In the genomic region with DNA sequence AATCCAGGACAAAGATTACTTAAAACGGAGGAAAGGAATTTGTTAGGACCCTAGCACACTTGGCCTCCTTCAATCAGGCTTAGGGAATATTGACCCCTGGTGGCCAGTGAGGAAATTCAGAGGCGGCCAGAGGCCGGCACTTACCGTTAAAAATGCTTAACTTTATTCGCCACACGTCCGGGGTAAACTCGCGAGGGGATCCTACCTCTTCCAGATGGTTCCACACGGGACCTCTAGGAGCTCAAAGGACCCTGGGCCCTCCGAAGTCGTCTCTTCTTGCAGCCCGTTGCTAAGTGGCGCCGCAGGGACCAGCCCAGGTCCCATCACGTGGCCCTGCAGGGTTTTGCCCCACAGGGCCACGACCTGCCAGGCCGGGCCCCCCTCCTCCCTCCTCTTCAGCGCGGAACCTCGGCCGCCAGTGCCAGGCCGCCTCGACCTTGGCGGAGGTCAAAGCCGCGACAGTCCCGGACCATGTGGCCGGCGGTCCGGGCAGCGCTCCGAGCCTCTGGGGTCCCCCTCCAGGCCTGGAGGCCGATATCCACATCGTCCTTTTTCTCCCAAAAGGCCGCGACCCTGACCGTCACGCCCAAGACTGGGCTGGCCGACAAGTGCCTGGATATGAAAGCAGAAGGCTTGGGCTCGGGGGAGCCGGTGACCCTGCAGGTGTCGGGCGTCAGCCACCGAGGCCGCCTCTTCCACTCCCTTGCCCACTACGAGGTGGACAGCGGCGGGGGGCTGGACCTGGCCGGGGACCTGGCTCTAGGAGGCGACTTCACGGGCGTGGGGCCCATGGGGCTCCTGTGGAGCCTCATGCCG, we compare ENCODE assay signal across 8 cellular contexts. TPM values are rescaled to one million over a fixed set of nuclear protein-coding genes. Genes with fewer than 3 reads are reported as not detected.
DNase-seq lines count a peak whose midpoint lies in the region; ATAC-seq, FAIRE-seq and TF ChIP-seq lines count a peak whose summit lies in the region.

No MANE protein-coding gene starts in this region.

- peak overlapping the region; percentile 71 for H4K91ac ChIP-seq in H9 (ENCODE audit: insufficient read length, low read depth, low read length)

- H3K79me2 ChIP-seq in H9 (ENCODE audit: insufficient read depth, low read length) (no peaks in the 10 kb centered on the region), keratinocyte (ENCODE audit: control insufficient read depth, insufficient read depth, low read length) (no peaks in the 10 kb centered on the region)

- no peak overlapping the region for H4K8ac ChIP-seq in H9 (replicated peaks; ENCODE audit: insufficient read length, low read depth, low read length)

- TF ChIP-seq POLR2A in spleen (IDR thresholded peaks at IDR 0.05) = no peak

- no peak overlapping the region for H2BK20ac ChIP-seq in H9 (ENCODE audit: low read depth, low read length, poor library complexity, severe bottlenecking)

- H2AK5ac ChIP-seq in H9 (ENCODE audit: insufficient read length, low read length) = no peak overlapping the region

- no peak overlapping the region for H3K27ac Mint-ChIP-seq in H9

- peak; percentile 63 for DNase-seq in H9
- peak; percentile 61 for DNase-seq in NCI-H2171 (lab: John Stamatoyannopoulos, UW)
- DNase-seq in activated CD4-positive, alpha-beta T cell treated with anti-CD3 and anti-CD28 coated beads for 24 hours (ENCODE audit: low read depth in 2 of 2) = peak; percentile 47 to 50
- peak; percentile 76 for DNase-seq in cerebellum (ENCODE audit: low spot score)
- no peak for DNase-seq in keratinocyte (ENCODE audit: low read depth, low spot score)
- peak; percentile 87 for DNase-seq in spleen

- no peak overlapping the region for H2BK120ac ChIP-seq in H9 (ENCODE audit: low read depth, low read length, poor library complexity, severe bottlenecking)

- H4K20me1 ChIP-seq in H9 (ENCODE audit: control insufficient read depth, insufficient read depth, insufficient read length) = no peaks in the 10 kb centered on the region
- H4K20me1 ChIP-seq in keratinocyte (ENCODE audit: control insufficient read depth, extremely low read depth, insufficient read depth, low read length) = no peaks in the 10 kb centered on the region

- no peaks in the 10 kb centered on the region for H3K36me3 ChIP-seq in keratinocyte (ENCODE audit: control insufficient read depth in 2 of 2, extremely low read depth in 1 of 2, insufficient read depth in 2 of 2, low read length in 2 of 2)
- H3K36me3 ChIP-seq in spleen = no peaks in the 10 kb centered on the region

- H3K4me3 Mint-ChIP-seq in H9 = peak overlapping the region; percentile 63 to 74

- H2BK15ac ChIP-seq in H9 (ENCODE audit: low read depth, low read length) = no peak overlapping the region

- no peak overlapping the region for H3K4ac ChIP-seq in H9 (ENCODE audit: low read depth, low read length)

- FAIRE-seq in keratinocyte (lab: Jason Lieb, UNC) = peak; percentile 88

- H3K9me1 ChIP-seq in keratinocyte (ENCODE audit: control insufficient read depth, extremely low read depth, insufficient read depth, low read length) = no peaks in the 10 kb centered on the region

- H3K9me3 Mint-ChIP-seq in H9 = no peaks in the 10 kb centered on the region

- peak overlapping the region; percentile 79 for H3K14ac ChIP-seq in H9 (ENCODE audit: insufficient read depth, low read length)

- dilution Hi-C loops in keratinocyte (cut with MboI; ENCODE audit: extremely low pct_ligation_motif_present, low sequenced_read_pairs) = no loop called here

- peak overlapping the region; percentile 29 to 73 (median 55) for H3K4me3 ChIP-seq in keratinocyte (ENCODE audit: control insufficient read depth in 2 of 3, extremely low read depth in 1 of 3, insufficient read depth in 2 of 3, low read depth in 1 of 3, low read length in 3 of 3)
- peak overlapping the region; percentile 39 to 70 (median 52) for H3K4me3 ChIP-seq in spleen

- H3K4me1 Mint-ChIP-seq in H9 = peaks cover 4 to 10% of the 10 kb centered on the region in 2 experiments

- no peaks in the 10 kb centered on the region for H3K27me3 ChIP-seq in H9 (ENCODE audit: insufficient read depth, low read length)
- H3K27me3 ChIP-seq in keratinocyte (ENCODE audit: control insufficient read depth, extremely low read depth, insufficient read depth, low read length) = peaks cover 10% of the 10 kb centered on the region
- H3K27me3 ChIP-seq in spleen (replicated peaks in 1 of 7) = peaks cover 0 to 13% (median 0%) of the 10 kb centered on the region in 7 donors

- H3K79me1 ChIP-seq in H9 (ENCODE audit: insufficient read depth, low read depth, low read length, poor library complexity, severe bottlenecking) = no peaks in the 10 kb centered on the region

- H3K23me2 ChIP-seq in H9 (ENCODE audit: insufficient read length, low read depth, low read length, poor library complexity, severe bottlenecking) = peaks cover 14% of the 10 kb centered on the region

- no peaks in the 10 kb centered on the region for H3K27me3 Mint-ChIP-seq in H9 (ENCODE audit: low read depth)

- H3T11ph ChIP-seq in H9 (ENCODE audit: low read length) = peak overlapping the region; percentile 75

- no peaks in the 10 kb centered on the region for H3K36me3 Mint-ChIP-seq in H9 (ENCODE audit: insufficient read depth in 1 of 3, low read depth in 3 of 3)

- no peak overlapping the region for H3K56ac ChIP-seq in H9 (ENCODE audit: insufficient read length, low read depth, low read length)

- no peak overlapping the region for H2BK12ac ChIP-seq in H9 (ENCODE audit: insufficient read length, low read depth, low read length)

- peak overlapping the region; percentile 68 for H3K18ac ChIP-seq in H9 (ENCODE audit: insufficient read length, low read depth, low read length)

- ATAC-seq in HG03342 (IDR thresholded peaks at IDR 0.05; ENCODE audit: unreplicated experiment) = no peak

- no peak overlapping the region for H2AFZ ChIP-seq in H9 (ENCODE audit: low read length)
- H2AFZ ChIP-seq in keratinocyte (ENCODE audit: control insufficient read depth, low read length) = peak overlapping the region; percentile 91

- intact Hi-C loops in spleen (cut with DNase I; ENCODE audit: low total_unique reads) = no loop called here

- H3K27ac ChIP-seq in C4-2B (no peak overlapping the region), H9 (ENCODE audit: insufficient read length, low read depth, low read length) (no peak overlapping the region), keratinocyte (ENCODE audit: control insufficient read depth, insufficient read depth, low read length) (no peak overlapping the region), spleen (peak overlapping the region in 5 of 8 donors; percentile 23 to 54 (median 35))

- no peaks in the 10 kb centered on the region for H3K9me3 ChIP-seq in H9 (ENCODE audit: control insufficient read depth, low read depth, low read length)
- no peaks in the 10 kb centered on the region for H3K9me3 ChIP-seq in keratinocyte (ENCODE audit: control insufficient read depth, low read depth, low read length)
- H3K9me3 ChIP-seq in spleen = no peaks in the 10 kb centered on the region

- WGBS in H9 (ENCODE audit: extremely low coverage, insufficient read length, low lambda C conversion rate) = no CpG with 5 or more reads among the region's 54 CpGs
- WGBS in spleen, 5 donors = 1 to 3% (median 2%) methylated on average over 28 to 54 of the region's 54 CpGs

- peak overlapping the region; percentile 20 for H3K9ac ChIP-seq in H9 (ENCODE audit: extremely low read depth, insufficient read length, low read length)
- peak overlapping the region; percentile 60 for H3K9ac ChIP-seq in keratinocyte (ENCODE audit: control insufficient read depth, extremely low read depth, insufficient read depth, low read length)

- H3K4me2 ChIP-seq in H9 (ENCODE audit: insufficient read depth, insufficient read length, low read length) = peak overlapping the region; percentile 42
- H3K4me2 ChIP-seq in keratinocyte (ENCODE audit: control insufficient read depth, extremely low read depth, insufficient read depth, low read depth, low read length) = peak overlapping the region; percentile 92

- TF ChIP-seq CTCF in C4-2B (conservative IDR thresholded peaks at IDR 0.05) (peak; percentile 91), H9 (conservative IDR thresholded peaks at IDR 0.05) (peak; percentile 91), keratinocyte (optimal IDR thresholded peaks at IDR 0.05 in 1 of 3, IDR thresholded peaks at IDR 0.05 in 1 of 3, conservative IDR thresholded peaks at IDR 0.05 in 1 of 3; ENCODE audit: extremely low read depth in 1 of 3, insufficient read depth in 2 of 3, low read length in 3 of 3) (peak; percentile 77 to 83 (median 81)), spleen (IDR thresholded peaks at IDR 0.05 in 8 of 11, conservative IDR thresholded peaks at IDR 0.05 in 3 of 11) (peak; percentile 69 to 88 (median 83))

- no peak overlapping the region for H3K23ac ChIP-seq in H9 (ENCODE audit: insufficient read length, low read depth, low read length)

- no peak overlapping the region for H4K5ac ChIP-seq in H9 (ENCODE audit: insufficient read length, low read depth, low read length)

- no peak overlapping the region for H2BK5ac ChIP-seq in H9 (ENCODE audit: insufficient read length, low read length)

- H3K4me1 ChIP-seq in H9 (ENCODE audit: insufficient read depth, low read length) = peaks cover 3% of the 10 kb centered on the region; the same call in 1 of the 2 replicates
- peaks cover 6% of the 10 kb centered on the region for H3K4me1 ChIP-seq in keratinocyte (ENCODE audit: control insufficient read depth, extremely low read depth, insufficient read depth, low read length)
- peaks cover 0 to 20% (median 18%) of the 10 kb centered on the region in 6 donors for H3K4me1 ChIP-seq in spleen

RNA-seq across cellular contexts. Expression of gene DNAL1, which starts 11.1 kb away (rescaled TPM):
- total RNA-seq in H9 (2021) = 12.3 and 17.7 TPM in 2 replicates
- total RNA-seq in cerebellum = 15.3 TPM
- polyA plus RNA-seq in keratinocyte = 2.9 to 8.4 TPM (median 5.6 TPM) in 3 replicates
- 3.4 TPM for polyA plus RNA-seq in keratinocyte (2011; ENCODE audit: low read depth)
- polyA plus RNA-seq in keratinocyte (2011; cell fraction: cytosol; rRNA removed) = 2.9 and 8.3 TPM in 2 replicates
- 3.2 and 3.7 TPM in 2 replicates for polyA plus RNA-seq in keratinocyte (2011; cell fraction: nucleus; rRNA removed)
- polyA plus RNA-seq in keratinocyte (2012; ENCODE audit: low replicate concordance) = 1.7 and 6.7 TPM in 2 replicates
- 0.66 to 2.1 TPM (median 1.4 TPM) in 3 replicates for polyA minus RNA-seq in keratinocyte
- polyA minus RNA-seq in keratinocyte (2011; cell fraction: cytosol; rRNA and poly(A)+ RNA removed) = 2.5 TPM
- 1.1 and 2.1 TPM in 2 replicates for polyA minus RNA-seq in keratinocyte (2011; cell fraction: nucleus; rRNA and poly(A)+ RNA removed)
- total RNA-seq in spleen = 10 to 100 TPM in 3 of 7 donors, 1 to 10 TPM in 4; 5.3 to 15.4 (median 9.6) TPM
- polyA plus RNA-seq in spleen = 1 to 10 TPM; 2.2 to 3.4 (median 2.7) TPM

RNA-seq across cellular contexts. Expression of gene ACOT6, which starts 21.4 kb away (rescaled TPM):
- total RNA-seq in H9 (2021) = not detected in 2 replicates
- not detected for total RNA-seq in cerebellum
- polyA plus RNA-seq in keratinocyte = not detected in 3 replicates
- polyA plus RNA-seq in keratinocyte (2011; ENCODE audit: low read depth) = not detected
- polyA plus RNA-seq in keratinocyte (2011; cell fraction: cytosol; rRNA removed) = not detected in 2 replicates
- polyA plus RNA-seq in keratinocyte (2011; cell fraction: nucleus; rRNA removed) = not detected in 2 replicates
- not detected in 2 replicates for polyA plus RNA-seq in keratinocyte (2012; ENCODE audit: low replicate concordance)
- not detected in 3 replicates for polyA minus RNA-seq in keratinocyte
- not detected for polyA minus RNA-seq in keratinocyte (2011; cell fraction: cytosol; rRNA and poly(A)+ RNA removed)
- not detected in 2 replicates for polyA minus RNA-seq in keratinocyte (2011; cell fraction: nucleus; rRNA and poly(A)+ RNA removed)
- total RNA-seq in spleen = not detected
- polyA plus RNA-seq in spleen = not detected

RNA-seq across cellular contexts. Expression of gene ACOT4, which starts 42.1 kb away (rescaled TPM):
- total RNA-seq in H9 (2021) (1.8 and 1.9 TPM in 2 replicates), cerebellum (0.45 TPM), spleen (1 to 10 TPM in 5 of 7 donors, under 1 TPM in 2; 0.63 to 2.8 (median 1.4) TPM)
- polyA plus RNA-seq in keratinocyte (0.29 to 0.68 TPM (median 0.40 TPM) in 3 replicates), spleen (1 to 10 TPM in 2 of 3 donors, under 1 TPM in 1; 0.52 to 1.3 (median 1.3) TPM)
- polyA plus RNA-seq in keratinocyte (2011; ENCODE audit: low read depth) = not detected
- polyA plus RNA-seq in keratinocyte (2011; cell fraction: cytosol; rRNA removed) = 0.44 and 0.57 TPM in 2 replicates
- polyA plus RNA-seq in keratinocyte (2011; cell fraction: nucleus; rRNA removed) = 0.23 and 0.64 TPM in 2 replicates
- polyA plus RNA-seq in keratinocyte (2012; ENCODE audit: low replicate concordance) = 0.13 and 0.41 TPM in 2 replicates
- 0.10 to 0.19 TPM in 2 of 3 replicates, not detected in the other for polyA minus RNA-seq in keratinocyte
- polyA minus RNA-seq in keratinocyte (2011; cell fraction: cytosol; rRNA and poly(A)+ RNA removed) = 1.3 TPM
- polyA minus RNA-seq in keratinocyte (2011; cell fraction: nucleus; rRNA and poly(A)+ RNA removed) = 0.32 TPM in 1 of 2 replicates, not detected in the other

Comparison
In these comparisons a context has a peak if more than half of its experiments do, and no peak if none do; other contexts are left out.
1. H3K27ac ChIP-seq: peak in spleen (5 of 8); none in C4-2B (single experiment), H9 (single experiment) and keratinocyte (single experiment).
2. Peak in every context shown above with its lines, with median percentiles within 50 percentile points of each other: CTCF ChIP-seq.